Comparison of ENCODE assay signal across 14 cellular contexts in the genomic region with DNA sequence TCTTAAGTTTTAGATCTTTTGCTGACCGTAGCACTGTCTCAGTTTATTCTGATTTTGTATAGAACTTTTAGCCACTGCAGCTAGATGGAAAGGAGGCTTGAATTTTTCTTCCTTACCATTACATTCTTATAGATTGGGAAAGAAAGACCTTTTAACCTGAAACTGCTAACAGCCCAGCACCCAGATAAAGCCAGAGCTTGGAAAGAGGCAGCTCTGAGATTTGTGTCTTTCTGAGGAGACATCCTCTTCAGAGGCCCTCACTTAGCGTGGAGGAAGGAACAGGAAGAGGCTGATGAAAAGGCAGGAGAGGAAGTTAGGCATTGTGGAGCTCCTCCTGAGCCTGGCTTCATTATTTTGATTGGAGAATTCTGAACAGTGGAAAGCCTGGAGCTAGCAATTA.
"Had no signal": no experiment of that assay in that cellular context is flagged by ENCODE, and none has a peak within 500 bp of the region (broad histone marks: within the 10 kb centered on the region; RNA-seq: fewer than 3 reads in every experiment).

No MANE protein-coding gene starts in this region.

- H3K27ac Mint-ChIP-seq: activated CD8-positive, alpha-beta T cell treated with anti-CD3 and anti-CD28 coated beads, Interleukin-2, amount 10 ng/mL, durations not matched to agents 7 days and 5 days; activated naive CD4-positive, alpha-beta T cell treated with anti-CD3 and anti-CD28 coated beads, Interleukin-2, amount 10 ng/mL, durations not matched to agents 7 days and 5 days; natural killer cell treated with Interleukin-12 subunit alpha and Interleukin-12 subunit beta and Interleukin-15 and Interleukin-18, amount 100 ng/mL, for 72 hours; T-cell had no signal

- H3K27me3 ChIP-seq: body of pancreas, gastroesophageal sphincter had no signal

- DNase-seq: activated CD4-positive, alpha-beta T cell treated with anti-CD3 and anti-CD28 coated beads for 48 hours; activated CD8-positive, alpha-beta T cell treated with anti-CD3 and anti-CD28 coated beads, Interleukin-2, amount 10 ng/mL, durations not matched to agents 7 days and 5 days; activated naive CD4-positive, alpha-beta T cell treated with anti-CD3 and anti-CD28 coated beads, Interleukin-2, amount 10 ng/mL, durations not matched to agents 7 days and 5 days; amniotic stem cell; body of pancreas; cerebellar nuclear complex; dorsolateral prefrontal cortex; mammary epithelial cell; stimulated activated naive CD8-positive, alpha-beta T cell treated with anti-CD3 and anti-CD28 coated beads, Interleukin-15, Interleukin-2, amounts not matched to agents 100 U/mL and 50 U/mL, for 24 hours; T-cell; T1000 had no signal

- H3K4me1 Mint-ChIP-seq: activated naive CD4-positive, alpha-beta T cell treated with anti-CD3 and anti-CD28 coated beads, Interleukin-2, amount 10 ng/mL, durations not matched to agents 7 days and 5 days; T-cell had no signal

- H3K9me3 Mint-ChIP-seq: activated naive CD4-positive, alpha-beta T cell treated with anti-CD3 and anti-CD28 coated beads, Interleukin-2, amount 10 ng/mL, durations not matched to agents 7 days and 5 days; natural killer cell treated with Interleukin-12 subunit alpha and Interleukin-12 subunit beta and Interleukin-15 and Interleukin-18, amount 100 ng/mL, for 72 hours; T-cell had no signal

- H3K27ac ChIP-seq: body of pancreas, dorsolateral prefrontal cortex, gastroesophageal sphincter had no signal

- H3K4me3 ChIP-seq: body of pancreas, dorsolateral prefrontal cortex, gastroesophageal sphincter had no signal

- ATAC-seq: activated CD8-positive, alpha-beta T cell treated with anti-CD3 and anti-CD28 coated beads, Interleukin-2, amount 10 ng/mL, durations not matched to agents 7 days and 5 days; body of pancreas; gastroesophageal sphincter; natural killer cell treated with Interleukin-12 subunit alpha and Interleukin-12 subunit beta and Interleukin-15 and Interleukin-18, amount 100 ng/mL, for 72 hours; sciatic nerve; stimulated activated naive CD8-positive, alpha-beta T cell treated with anti-CD3 and anti-CD28 coated beads, Interleukin-15, Interleukin-2, amounts not matched to agents 100 U/mL and 50 U/mL, for 24 hours; T-cell had no signal

- H3K27me3 Mint-ChIP-seq: activated naive CD4-positive, alpha-beta T cell treated with anti-CD3 and anti-CD28 coated beads, Interleukin-2, amount 10 ng/mL, durations not matched to agents 7 days and 5 days had no signal

- H3K4me3 Mint-ChIP-seq: activated CD8-positive, alpha-beta T cell treated with anti-CD3 and anti-CD28 coated beads, Interleukin-2, amount 10 ng/mL, durations not matched to agents 7 days and 5 days; activated naive CD4-positive, alpha-beta T cell treated with anti-CD3 and anti-CD28 coated beads, Interleukin-2, amount 10 ng/mL, durations not matched to agents 7 days and 5 days; natural killer cell treated with Interleukin-12 subunit alpha and Interleukin-12 subunit beta and Interleukin-15 and Interleukin-18, amount 100 ng/mL, for 72 hours; T-cell had no signal

- H3K9me3 ChIP-seq: body of pancreas, gastroesophageal sphincter had no signal
